In the genomic region with DNA sequence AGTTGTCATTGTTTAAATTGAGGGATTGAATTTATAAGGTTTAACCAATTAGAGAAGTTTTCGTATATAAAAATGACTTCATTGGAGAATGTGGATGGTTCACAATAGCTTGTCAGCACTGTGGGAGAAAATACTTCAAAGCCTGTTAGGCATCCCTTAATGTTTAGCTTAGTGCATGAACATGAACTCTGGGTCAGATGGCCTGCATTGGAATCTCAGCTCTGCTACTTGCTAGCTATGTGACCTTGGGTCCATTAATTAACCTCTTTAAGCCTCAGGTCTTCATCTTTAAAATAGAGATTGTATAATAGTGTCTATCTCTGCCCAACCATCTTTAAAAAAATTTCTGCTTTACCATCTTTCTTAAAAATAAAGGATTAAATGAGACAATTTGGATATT, we compare ENCODE assay signal across 29 cellular contexts.
"Had no signal": no experiment of that assay in that cellular context is flagged by ENCODE, and none has a peak within 500 bp of the region (broad histone marks: within the 10 kb centered on the region; RNA-seq: fewer than 3 reads in every experiment).

No MANE protein-coding gene starts in this region.

- H3K4me3 Mint-ChIP-seq: stimulated activated effector memory CD8-positive, alpha-beta T cell treated with anti-CD3 and anti-CD28 coated beads, Interleukin-12 subunit alpha, Interleukin-12 subunit beta, amount 100 ng/mL, for 72 hours; stimulated activated memory B cell treated with anti-CD40 and anti-IgM and Interleukin-4, amounts not matched to agents 10 μg/mL and 1 μg/mL and 100 μg/mL, for 72 hours; stimulated activated naive B cell treated with anti-CD40 and anti-IgM and Interleukin-4, amounts not matched to agents 10 μg/mL and 1 μg/mL and 100 μg/mL, for 72 hours; stimulated activated naive CD8-positive, alpha-beta T cell treated with anti-CD3 and anti-CD28 coated beads, Interleukin-15, amount 100 ng/mL, for 72 hours; stimulated activated naive CD8-positive, alpha-beta T cell treated with anti-CD3 and anti-CD28 coated beads, Interleukin-15, Interleukin-2, amounts not matched to agents 100 ng/mL and 50 ng/mL, for 24 hours; type B pancreatic cell had no signal

- FAIRE-seq: urothelium cell line had no signal

- H3K36me3 ChIP-seq: suprapubic skin, thoracic aorta, thyroid gland, tibial artery, transverse colon, upper lobe of left lung, upper lobe of right lung, uterus, vagina had no signal

- H3K4me3 ChIP-seq: stomach, suprapubic skin, testis, thoracic aorta, thyroid gland, tibial artery, tibial nerve, transverse colon, upper lobe of left lung, upper lobe of right lung, uterus, vagina had no signal

- H3K9me3 ChIP-seq: stomach, suprapubic skin, testis, thoracic aorta, thyroid gland, tibial artery, transverse colon, upper lobe of right lung, uterus, vagina had no signal

- H3K27me3 ChIP-seq: stomach, suprapubic skin, testis, thyroid gland, tibial artery, tibial nerve, transverse colon, upper lobe of left lung, upper lobe of right lung, uterus, vagina had no signal

- ATAC-seq: stimulated activated effector memory CD8-positive, alpha-beta T cell treated with anti-CD3 and anti-CD28 coated beads, Interleukin-12 subunit alpha, Interleukin-12 subunit beta, amount 100 ng/mL, for 72 hours; stimulated activated memory B cell treated with anti-CD40 and anti-IgM and Interleukin-4, amounts not matched to agents 10 μg/mL and 1 μg/mL and 100 μg/mL, for 72 hours; stimulated activated naive B cell treated with anti-CD40 and anti-IgM and Interleukin-4, amounts not matched to agents 10 μg/mL and 1 μg/mL and 100 μg/mL, for 72 hours; stimulated activated naive CD8-positive, alpha-beta T cell treated with anti-CD3 and anti-CD28 coated beads, Interleukin-15, amount 100 ng/mL, for 72 hours; stimulated activated naive CD8-positive, alpha-beta T cell treated with anti-CD3 and anti-CD28 coated beads, Interleukin-15, Interleukin-2, amounts not matched to agents 100 U/mL and 50 U/mL, for 24 hours; upper lobe of right lung had no signal

- DNase-seq: stimulated activated CD4-positive, alpha-beta T cell treated with anti-CD3 and anti-CD28 coated beads, Interleukin-2, amount 100 ng/mL, for 48 hours; stimulated activated CD4-positive, alpha-beta T cell treated with anti-CD3 and anti-CD28 coated beads, Interleukin-4, amount 100 ng/mL, for 1 hour; stimulated activated CD4-positive, alpha-beta T cell treated with anti-CD3 and anti-CD28 coated beads, Interleukin-4, amount 100 ng/mL, for 24 hours; stimulated activated CD4-positive, alpha-beta T cell treated with anti-CD3 and anti-CD28 coated beads, Interleukin-4, amount 100 ng/mL, for 4 hours; stimulated activated CD8-positive, alpha-beta memory T cell treated with anti-CD3 and anti-CD28 coated beads, Interleukin-4, amount 100 ng/mL, for 48 hours; stimulated activated naive B cell treated with anti-CD40 and anti-IgM and Interleukin-4, amounts not matched to agents 10 μg/mL and 1 μg/mL and 100 μg/mL, for 72 hours; stimulated activated naive CD4-positive, alpha-beta T cell; stimulated activated naive CD4-positive, alpha-beta T cell treated with Interleukin-2 at 50 U/mL for 16 hours; stimulated activated naive CD8-positive, alpha-beta T cell treated with anti-CD3 and anti-CD28 coated beads, Interleukin-15, amount 100 ng/mL, for 72 hours; stimulated activated naive CD8-positive, alpha-beta T cell treated with anti-CD3 and anti-CD28 coated beads, Interleukin-15, Interleukin-2, amounts not matched to agents 100 U/mL and 50 U/mL, for 24 hours; stomach; substantia nigra; testis; thyroid gland; tibial artery; transverse colon; trophoblast cell; upper lobe of left lung; upper lobe of right lung; uterus had no signal

- H3K27ac ChIP-seq: stomach, suprapubic skin, thoracic aorta, thyroid gland, tibial artery, tibial nerve, transverse colon, upper lobe of left lung, upper lobe of right lung, uterus, vagina had no signal

- H3K27ac Mint-ChIP-seq: stimulated activated effector memory CD8-positive, alpha-beta T cell treated with anti-CD3 and anti-CD28 coated beads, Interleukin-12 subunit alpha, Interleukin-12 subunit beta, amount 100 ng/mL, for 72 hours; stimulated activated memory B cell treated with anti-CD40 and anti-IgM and Interleukin-4, amounts not matched to agents 10 μg/mL and 1 μg/mL and 100 μg/mL, for 72 hours; stimulated activated naive B cell treated with anti-CD40 and anti-IgM and Interleukin-4, amounts not matched to agents 10 μg/mL and 1 μg/mL and 100 μg/mL, for 72 hours; stimulated activated naive CD8-positive, alpha-beta T cell treated with anti-CD3 and anti-CD28 coated beads, Interleukin-15, amount 100 ng/mL, for 72 hours; type B pancreatic cell had no signal

- H3K9me3 Mint-ChIP-seq: stimulated activated effector memory CD8-positive, alpha-beta T cell treated with anti-CD3 and anti-CD28 coated beads, Interleukin-12 subunit alpha, Interleukin-12 subunit beta, amount 100 ng/mL, for 72 hours; stimulated activated memory B cell treated with anti-CD40 and anti-IgM and Interleukin-4, amounts not matched to agents 10 μg/mL and 1 μg/mL and 100 μg/mL, for 72 hours; stimulated activated naive B cell treated with anti-CD40 and anti-IgM and Interleukin-4, amounts not matched to agents 10 μg/mL and 1 μg/mL and 100 μg/mL, for 72 hours; stimulated activated naive CD8-positive, alpha-beta T cell treated with anti-CD3 and anti-CD28 coated beads, Interleukin-15, amount 100 ng/mL, for 72 hours; stimulated activated naive CD8-positive, alpha-beta T cell treated with anti-CD3 and anti-CD28 coated beads, Interleukin-15, Interleukin-2, amounts not matched to agents 100 ng/mL and 50 ng/mL, for 24 hours; type B pancreatic cell had no signal

- H3K4me1 ChIP-seq: suprapubic skin, tibial artery, tibial nerve, upper lobe of right lung, uterus, vagina had no signal

- H3K27me3 Mint-ChIP-seq: stimulated activated memory B cell treated with anti-CD40 and anti-IgM and Interleukin-4, amounts not matched to agents 10 μg/mL and 1 μg/mL and 100 μg/mL, for 72 hours; stimulated activated naive B cell treated with anti-CD40 and anti-IgM and Interleukin-4, amounts not matched to agents 10 μg/mL and 1 μg/mL and 100 μg/mL, for 72 hours; stimulated activated naive CD8-positive, alpha-beta T cell treated with anti-CD3 and anti-CD28 coated beads, Interleukin-15, amount 100 ng/mL, for 72 hours; stimulated activated naive CD8-positive, alpha-beta T cell treated with anti-CD3 and anti-CD28 coated beads, Interleukin-15, Interleukin-2, amounts not matched to agents 100 ng/mL and 50 ng/mL, for 24 hours; type B pancreatic cell had no signal
